In genomic region chr6:28896505-28897392, GRCh38 we compare ENCODE assay signal across 1 cellular context.
TF ChIP-seq lines count a peak whose summit lies in the region.

No MANE protein-coding gene starts in this region.

TF ChIP-seq in K562, 482 proteins besides CTCF, POLR2A, EP300 and RAD21 (continued from another document and continues in another):
- TF ChIP-seq DMBX1 (CRISPR knock-in tag; IDR thresholded peaks at IDR 0.05; ENCODE audit: borderline replicate concordance), result peak; percentile 30; the same call in 1 of the 2 replicates
- no peak for TF ChIP-seq ZNF717 (CRISPR knock-in tag; IDR thresholded peaks at IDR 0.05)
- no peak for TF ChIP-seq TSC22D4 (tag; IDR thresholded peaks at IDR 0.05)
- peak; percentile 72; the same call in 1 of the 2 replicates for TF ChIP-seq GABPB2 (CRISPR knock-in tag; conservative IDR thresholded peaks at IDR 0.05)
- TF ChIP-seq ZNF263 (CRISPR knock-in tag; IDR thresholded peaks at IDR 0.05; ENCODE audit: borderline replicate concordance), result no peak
- peak; percentile 97 for TF ChIP-seq ZFX (CRISPR knock-in tag; IDR thresholded peaks at IDR 0.05)
- TF ChIP-seq NFXL1 (CRISPR knock-in tag; IDR thresholded peaks at IDR 0.05), result peak; percentile 86
- no peak for TF ChIP-seq RREB1 (CRISPR knock-in tag; IDR thresholded peaks at IDR 0.05)
- no peak for TF ChIP-seq STAT5A (IDR thresholded peaks at IDR 0.05; ENCODE audit: borderline replicate concordance, low read length)
- TF ChIP-seq HDAC1 (IDR thresholded peaks at IDR 0.05), result peak in 1 of 2 experiments; percentile 21; a peak in 1 of 4 replicates
- no peak for TF ChIP-seq TGIF2 (CRISPR knock-in tag; IDR thresholded peaks at IDR 0.05)
- 0 out of 2 replicates have a peak, but pooled peaks have one; percentile 48 for TF ChIP-seq LARP7 (IDR thresholded peaks at IDR 0.05)
- no peak for TF ChIP-seq CSDE1 (IDR thresholded peaks at IDR 0.05)
- TF ChIP-seq SAP30 (IDR thresholded peaks at IDR 0.05; ENCODE audit: borderline replicate concordance, insufficient read depth, low read depth, low read length, poor library complexity, severe bottlenecking), result peak; percentile 67
- no peak for TF ChIP-seq KLF10 (CRISPR knock-in tag; IDR thresholded peaks at IDR 0.05)
- no peak for TF ChIP-seq PRPF4 (IDR thresholded peaks at IDR 0.05; ENCODE audit: insufficient read depth, low read depth, low read length, poor library complexity, severe bottlenecking)
- no peak; the same call in none of the 2 replicates for TF ChIP-seq EP400 (IDR thresholded peaks at IDR 0.05)
- no peak for TF ChIP-seq SREBF2 (CRISPR knock-in tag; IDR thresholded peaks at IDR 0.05)
- TF ChIP-seq SIRT6 (IDR thresholded peaks at IDR 0.05; ENCODE audit: low read depth, low read length), result no peak
- no peak for TF ChIP-seq BRF1 (IDR thresholded peaks at IDR 0.05; ENCODE audit: borderline replicate concordance, extremely low read depth, insufficient read length)
- TF ChIP-seq GABPA (tag; conservative IDR thresholded peaks at IDR 0.05; ENCODE audit: low read depth), result no peak; the same call in 1 of the 2 replicates
- no peak for TF ChIP-seq ZNF444 (CRISPR knock-in tag; IDR thresholded peaks at IDR 0.05)
- TF ChIP-seq RB1 (IDR thresholded peaks at IDR 0.05; ENCODE audit: low read depth), result peak; percentile 35
- peak in 1 of 2 experiments; percentile 81; a peak in 1 of 4 replicates for TF ChIP-seq MLX (CRISPR knock-in tag; conservative IDR thresholded peaks at IDR 0.05)
- TF ChIP-seq ZNF212 (CRISPR knock-in tag; IDR thresholded peaks at IDR 0.05), result 0 out of 2 replicates have a peak, but pooled peaks have one; percentile 52
- TF ChIP-seq TSHZ1 (CRISPR knock-in tag; IDR thresholded peaks at IDR 0.05), result no peak
- no peak for TF ChIP-seq ZNF586 (CRISPR knock-in tag; conservative IDR thresholded peaks at IDR 0.05)
- peak; percentile 16 to 59; a peak in 1 of 4 replicates for TF ChIP-seq TEAD1 (CRISPR knock-in tag; IDR thresholded peaks at IDR 0.05)
- TF ChIP-seq ZNF174 (CRISPR knock-in tag; IDR thresholded peaks at IDR 0.05), result no peak
- TF ChIP-seq NRF1 (conservative IDR thresholded peaks at IDR 0.05 in 1 of 2, IDR thresholded peaks at IDR 0.05 in 1 of 2), result 0 out of 4 replicates have a peak, but pooled peaks of 1 of the 2 experiments have one; percentile 10
- no peak for TF ChIP-seq MBD1 (CRISPR knock-in tag; IDR thresholded peaks at IDR 0.05)
- TF ChIP-seq MAX (CRISPR knock-in tag; IDR thresholded peaks at IDR 0.05), result no peak
- TF ChIP-seq GTF2F1 (IDR thresholded peaks at IDR 0.05; ENCODE audit: low read depth, low read length), result no peak
- no peak for TF ChIP-seq IFI16 (CRISPR knock-in tag; IDR thresholded peaks at IDR 0.05)
- no peak for TF ChIP-seq NR3C1 (CRISPR knock-in tag; IDR thresholded peaks at IDR 0.05)
- no peak for TF ChIP-seq KLF1 (tag; IDR thresholded peaks at IDR 0.05)
- peak; percentile 86; the same call in 1 of the 2 replicates for TF ChIP-seq ZNF165 (CRISPR knock-in tag; IDR thresholded peaks at IDR 0.05; ENCODE audit: borderline replicate concordance)
- TF ChIP-seq SMAD4 (CRISPR knock-in tag; conservative IDR thresholded peaks at IDR 0.05), result 0 out of 2 replicates have a peak, but pooled peaks have one; percentile 38
- peak; percentile 56; the same call in 1 of the 2 replicates for TF ChIP-seq CREM (IDR thresholded peaks at IDR 0.05; ENCODE audit: low read depth)
- no peak for TF ChIP-seq E2F8 (IDR thresholded peaks at IDR 0.05; ENCODE audit: low read depth, partially characterized antibody)
- peak; percentile 72; the same call in 1 of the 2 replicates for TF ChIP-seq SMAD3 (CRISPR knock-in tag; conservative IDR thresholded peaks at IDR 0.05)
- no peak for TF ChIP-seq EZH2 (IDR thresholded peaks at IDR 0.05; ENCODE audit: borderline replicate concordance, low read depth, low read length)
- TF ChIP-seq HMBOX1 (IDR thresholded peaks at IDR 0.05), result no peak
- no peak for TF ChIP-seq ZBTB7A (IDR thresholded peaks at IDR 0.05; ENCODE audit: borderline replicate concordance, control insufficient read depth, low read depth, low read length)
- no peak for TF ChIP-seq CHD4 (IDR thresholded peaks at IDR 0.05; ENCODE audit: insufficient read depth, insufficient replicate concordance, low read depth, low read length, poor library complexity, severe bottlenecking)
- TF ChIP-seq KAT7 (CRISPR knock-in tag; IDR thresholded peaks at IDR 0.05; ENCODE audit: borderline replicate concordance), result 0 out of 2 replicates have a peak, but pooled peaks have one; percentile 85
